ENCODE assay signal across 19 cellular contexts in genomic region chr5:167012281-167013034, GRCh38. TPM values are rescaled to one million over a fixed set of nuclear protein-coding genes. Genes with fewer than 3 reads are reported as not detected.
A peak's percentile ranks its signal among the peaks of the same experiment; 100 is the strongest.
DNase-seq lines count a peak whose midpoint lies in the region; ATAC-seq, FAIRE-seq and TF ChIP-seq lines count a peak whose summit lies in the region.
"Had no signal": no experiment of that assay in that cellular context is flagged by ENCODE, and none has a peak within 500 bp of the region (broad histone marks: within the 10 kb centered on the region; RNA-seq: fewer than 3 reads in every experiment).

No MANE protein-coding gene starts in this region.

- H3K4me3 ChIP-seq in astrocyte of the spinal cord (ENCODE audit: low read depth, low read length) (no peak overlapping the region), small intestine (ENCODE audit: low read depth in 1 of 2, low read length in 2 of 2) (no peak overlapping the region)
- H3K4me3 ChIP-seq: BLaER1, GM23338 had no signal

- in situ Hi-C loops in astrocyte of the spinal cord (cut with HindIII; ENCODE audit: low sequenced_read_pairs) = no loop called here

- no peaks in the 10 kb centered on the region for H3K36me3 ChIP-seq in small intestine (ENCODE audit: control insufficient read depth in 2 of 2, insufficient read depth in 2 of 2, low read length in 2 of 2)
- H3K36me3 ChIP-seq: BLaER1 had no signal

- H3K9me3 ChIP-seq in small intestine (ENCODE audit: control insufficient read depth, low read depth) = no peaks in the 10 kb centered on the region
- H3K9me3 ChIP-seq: BLaER1 had no signal

- H3K27ac ChIP-seq in VCaP (no peak overlapping the region), small intestine (ENCODE audit: low read depth in 1 of 2, low read length in 1 of 2) (no peak overlapping the region)
- H3K27ac ChIP-seq: 22Rv1, BLaER1 had no signal

- no peak for FAIRE-seq in small intestine (lab: Jason Lieb, UNC)
- FAIRE-seq: D721Med, H54 had no signal

- WGBS in small intestine, 3 donors = 15 to 56% (median 26%) methylated on average over 1 of the region's 1 CpG

- DNase-seq in A172 (ENCODE audit: low spot score) = peak; percentile 19
- DNase-seq in HT1080 (ENCODE audit: low read depth) = peak; percentile 14
- peak; percentile 4 for DNase-seq in astrocyte of the spinal cord (ENCODE audit: low read depth, low spot score)
- DNase-seq in NCI-H187 treated with DMSO at 0.1 percent for 48 hours (lab: John Stamatoyannopoulos, UW) = no peak
- DNase-seq in small intestine = no peak
- no peak for DNase-seq in COR-L47 (lab: John Stamatoyannopoulos, UW)
- DNase-seq: CD8-positive, alpha-beta T cell; DMS153; DMS79; GF-D8; HFFc6 had no signal

- TF ChIP-seq CTCF in VCaP (conservative IDR thresholded peaks at IDR 0.05) (peak; percentile 53), astrocyte of the spinal cord (IDR thresholded peaks at IDR 0.05; ENCODE audit: low read depth, low read length) (no peak)

- H3K27me3 ChIP-seq in small intestine (ENCODE audit: control insufficient read depth in 2 of 2, insufficient read depth in 2 of 2, low read length in 2 of 2) = no peaks in the 10 kb centered on the region
- H3K27me3 ChIP-seq: BLaER1 had no signal

- ATAC-seq in HG03565 (IDR thresholded peaks at IDR 0.05; ENCODE audit: unreplicated experiment) = no peak
- ATAC-seq: CD8-positive, alpha-beta T cell; GM23338; HCT116 had no signal

- H3K4me1 ChIP-seq in small intestine (ENCODE audit: control insufficient read depth in 2 of 2, insufficient read depth in 1 of 2, low read depth in 1 of 2, low read length in 1 of 2) = no peaks in the 10 kb centered on the region
- H3K4me1 ChIP-seq: BLaER1 had no signal

RNA-seq across cellular contexts. Expression of gene TENM2, which starts 33.6 kb away (rescaled TPM):
- 3.0 and 4.8 TPM in 2 replicates for total RNA-seq in A172 (2014; rRNA removed; shearing (Covaris generic))
- total RNA-seq in HT1080 (2014; rRNA removed; shearing (Covaris generic)) = 14.4 and 17.2 TPM in 2 replicates
- polyA plus RNA-seq in HT1080 (2015; cell fraction: cytosol; rRNA removed) = 8.7 and 11.7 TPM in 2 replicates
- 94.0 and 109 TPM in 2 replicates for polyA plus RNA-seq in HT1080 (2015; cell fraction: nucleus; rRNA removed)
- under 1 TPM; under 0.01 to 0.63 (median 0.27) TPM for polyA plus RNA-seq in small intestine
- total RNA-seq: CD8-positive, alpha-beta T cell had no signal

Comparison
In these comparisons a context has a peak if more than half of its experiments do, and no peak if none do; other contexts are left out.
1. DNase-seq: peak in A172 (single experiment), HT1080 (single experiment) and astrocyte of the spinal cord (single experiment); none in NCI-H187 treated with DMSO at 0.1 percent for 48 hours (single experiment), small intestine (single experiment) and COR-L47 (single experiment).